8 cellular contexts compared by ENCODE assay signal in the genomic region with DNA sequence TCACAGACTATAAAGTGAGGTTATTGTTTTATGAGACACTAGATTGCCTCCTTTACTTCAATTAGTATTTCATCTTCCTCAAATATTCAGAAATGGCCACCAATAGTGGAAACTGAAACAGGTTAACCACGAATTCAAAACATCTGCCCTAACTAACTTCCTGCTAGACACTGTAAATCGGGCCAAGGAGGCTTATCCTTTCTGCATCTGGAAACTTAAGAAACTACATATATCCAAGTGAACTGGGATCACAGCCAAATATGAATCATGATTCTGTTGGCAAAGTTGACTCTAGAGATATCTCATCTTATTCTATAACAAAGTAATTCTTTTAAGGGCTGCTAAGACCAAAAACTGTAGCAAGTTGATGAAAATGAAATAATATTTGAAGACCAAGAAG.
DNase-seq lines count a peak whose midpoint lies in the region; ATAC-seq and TF ChIP-seq lines count a peak whose summit lies in the region.

No MANE protein-coding gene starts in this region.

- no peaks in the 10 kb centered on the region for H3K9me3 ChIP-seq in Panc1 (ENCODE audit: control insufficient read depth, insufficient read depth, low read depth, low read length)
- H3K9me3 ChIP-seq in Caco-2 = peaks cover 6% of the 10 kb centered on the region

- H3K9me3 Mint-ChIP-seq in Caco-2 (ENCODE audit: unreplicated experiment) = peaks cover 23% of the 10 kb centered on the region

- no peak overlapping the region for H3K4me3 ChIP-seq in Panc1 (ENCODE audit: low read depth in 2 of 2, low read length in 2 of 2)
- no peak overlapping the region for H3K4me3 ChIP-seq in Caco-2 (ENCODE audit: low read depth, low read length)

- no peak overlapping the region for H3K27ac Mint-ChIP-seq in Caco-2 (ENCODE audit: unreplicated experiment)

- H3K27ac ChIP-seq in Panc1 (ENCODE audit: low read length) = no peak overlapping the region

- DNase-seq in Panc1 (ENCODE audit: low read depth, low spot score) (peak; percentile 15), inferior parietal cortex (ENCODE audit: extremely low spot score) (peak; percentile 50), NCI-H82 (lab: John Stamatoyannopoulos, UW) (no peak), Caco-2 (no peak), NCI-H524 (lab: John Stamatoyannopoulos, UW) (no peak), medulla oblongata (ENCODE audit: extremely low spot score) (no peak)

- H3K4me1 ChIP-seq in Panc1 (ENCODE audit: control insufficient read depth, insufficient read depth, low read length) (no peaks in the 10 kb centered on the region; the same call in 1 of the 2 replicates), Caco-2 (no peaks in the 10 kb centered on the region)

- H3K27me3 Mint-ChIP-seq in Caco-2 (ENCODE audit: insufficient read depth, unreplicated experiment) = no peaks in the 10 kb centered on the region

- POLR2A ChIA-PET in Panc1 (lab: Charles Lee) = no interaction called here
- POLR2A ChIA-PET in Caco-2 (lab: Charles Lee) = no interaction called here

- CTCF ChIA-PET in Panc1 (lab: Charles Lee) (no interaction called here), Caco-2 (lab: Charles Lee) (no interaction called here)

- in situ Hi-C loops in Panc1 (cut with HindIII; ENCODE audit: low pct_unique_long_range_greater_than_20kb, low sequenced_read_pairs) = no loop called here

- TF ChIP-seq CTCF in Panc1 (IDR thresholded peaks at IDR 0.05) (no peak), Caco-2 (IDR thresholded peaks at IDR 0.05; ENCODE audit: insufficient read depth in 1 of 2, low read depth in 1 of 2, low read length in 1 of 2, severe bottlenecking in 1 of 2, unreplicated experiment in 1 of 2) (no peak)

- no peak overlapping the region for H3K4me3 Mint-ChIP-seq in Caco-2 (ENCODE audit: unreplicated experiment)

- ATAC-seq in GM18505 (IDR thresholded peaks at IDR 0.05; ENCODE audit: unreplicated experiment) (peak; percentile 53), HG02970 (IDR thresholded peaks at IDR 0.05; ENCODE audit: low FRiP score, unreplicated experiment) (peak; percentile 53), Panc1 (peak; percentile 53; the same call in 1 of the 2 replicates)

- TF ChIP-seq POLR2A in GM18505 (IDR thresholded peaks at IDR 0.05; ENCODE audit: borderline replicate concordance, extremely low read depth, insufficient read depth, insufficient read length) = no peak

- BruUV-seq in Panc1 (replicated peaks; lab: Mats Ljungman, UMichigan) (no TSS peak), Caco-2 (replicated peaks; lab: Mats Ljungman, UMichigan) (no TSS peak)

- H3K36me3 ChIP-seq in Panc1 (ENCODE audit: control insufficient read depth, insufficient read depth, low read length) = no peaks in the 10 kb centered on the region
- no peaks in the 10 kb centered on the region for H3K36me3 ChIP-seq in Caco-2 (ENCODE audit: control insufficient read depth, insufficient read depth, low read length)

- no peaks in the 10 kb centered on the region for H3K27me3 ChIP-seq in Panc1 (ENCODE audit: control insufficient read depth, insufficient read depth, low read length)
- H3K27me3 ChIP-seq in Caco-2 (replicated peaks; ENCODE audit: control insufficient read depth, insufficient read depth, low read length) = no peaks in the 10 kb centered on the region

- intact Hi-C loops in Panc1 (cut with micrococcal nuclease; ENCODE audit: unreplicated experiment) = no loop called here
- intact Hi-C loops in Caco-2 (cut with micrococcal nuclease; ENCODE audit: unreplicated experiment) = no loop called here

- no peaks in the 10 kb centered on the region for H3K4me1 Mint-ChIP-seq in Caco-2 (ENCODE audit: low read depth, unreplicated experiment)

- H3K36me3 Mint-ChIP-seq in Caco-2 (ENCODE audit: insufficient read depth, unreplicated experiment) = no peaks in the 10 kb centered on the region

Comparison
In these comparisons a context has a peak if more than half of its experiments do, and no peak if none do; other contexts are left out.
1. DNase-seq: peak in Panc1 (single experiment) and inferior parietal cortex (single experiment); none in NCI-H82 (single experiment), Caco-2 (0 of 2), NCI-H524 (0 of 2) and medulla oblongata (single experiment).
2. Peak in every context shown above with its lines, with median percentiles within 50 percentile points of each other: ATAC-seq.